Comparison of ENCODE assay signal across 17 cellular contexts in the genomic region with DNA sequence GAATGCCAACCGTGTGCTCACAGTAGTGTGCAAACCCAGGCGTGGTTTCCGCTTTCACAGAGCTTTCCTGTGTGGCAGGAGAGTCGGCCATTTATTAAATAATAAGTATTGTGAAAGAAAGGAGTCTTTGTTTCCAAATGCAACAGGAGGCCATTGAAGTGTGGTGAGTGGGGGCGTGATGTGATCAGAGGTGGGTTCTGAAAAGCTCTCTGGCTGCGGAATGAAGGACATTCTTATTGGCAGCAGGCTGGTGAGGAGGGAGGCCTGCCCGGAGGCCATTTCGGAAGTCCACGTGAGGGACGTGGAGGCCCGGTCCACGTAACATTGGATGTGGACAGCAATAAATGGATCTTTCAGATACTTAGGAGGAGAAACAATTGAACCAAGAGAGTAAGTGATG. TPM values are rescaled to one million over a fixed set of nuclear protein-coding genes. Genes with fewer than 3 reads are reported as not detected.
"Had no signal": no experiment of that assay in that cellular context is flagged by ENCODE, and none has a peak within 500 bp of the region (broad histone marks: within the 10 kb centered on the region; RNA-seq: fewer than 3 reads in every experiment).

No MANE protein-coding gene starts in this region.

- H3K27ac Mint-ChIP-seq: activated CD4-positive, alpha-beta T cell treated with anti-CD3 and anti-CD28 coated beads, Interleukin-2, amount 10 ng/mL, durations not matched to agents 7 days and 5 days; activated T-helper 2 cell treated with anti-CD3 and anti-CD28 coated beads, Interferon-gamma antibody, Interleukin-2, Interleukin-4, amounts not matched to agents 10 μg/mL and 5 μg/mL and 100 μg/mL, durations not matched to agents 14 hours and 24 hours and 36 hours; stimulated activated effector memory CD8-positive, alpha-beta T cell treated with anti-CD3 and anti-CD28 coated beads, Interleukin-12 subunit alpha, Interleukin-12 subunit beta, amount 100 ng/mL, for 72 hours had no signal

- H3K4me1 Mint-ChIP-seq: activated CD4-positive, alpha-beta T cell treated with anti-CD3 and anti-CD28 coated beads, Interleukin-2, amount 10 ng/mL, durations not matched to agents 7 days and 5 days; stimulated activated effector memory CD8-positive, alpha-beta T cell treated with anti-CD3 and anti-CD28 coated beads, Interleukin-12 subunit alpha, Interleukin-12 subunit beta, amount 100 ng/mL, for 72 hours had no signal

- DNase-seq: activated CD4-positive, alpha-beta T cell treated with anti-CD3 and anti-CD28 coated beads, Interleukin-2, amount 10 ng/mL, durations not matched to agents 7 days and 5 days; activated CD4-positive, CD25-positive, alpha-beta regulatory T cell; activated CD8-positive, alpha-beta memory T cell treated with anti-CD3 and anti-CD28 coated beads for 24 hours; activated naive CD4-positive, alpha-beta T cell treated with anti-CD3 and anti-CD28 coated beads, Interleukin-2, amount 50 U/mL, for 16 hours; activated T-cell treated with anti-CD3 and anti-CD28 coated beads for 4 hours; esophagus squamous epithelium; foreskin fibroblast; heart left ventricle; mesenchymal stem cell; posterior cingulate gyrus; right cardiac atrium; trophoblast cell had no signal

- H3K36me3 ChIP-seq: esophagus squamous epithelium, heart left ventricle, neutrophil had no signal

- ATAC-seq: heart left ventricle; left lobe of liver; right cardiac atrium; stimulated activated effector memory CD8-positive, alpha-beta T cell treated with anti-CD3 and anti-CD28 coated beads, Interleukin-12 subunit alpha, Interleukin-12 subunit beta, amount 100 ng/mL, for 72 hours had no signal

- H3K27ac ChIP-seq: esophagus squamous epithelium, heart left ventricle, neutrophil had no signal

- H3K27me3 ChIP-seq: esophagus squamous epithelium had no signal

- H3K36me3 Mint-ChIP-seq: stimulated activated effector memory CD8-positive, alpha-beta T cell treated with anti-CD3 and anti-CD28 coated beads, Interleukin-12 subunit alpha, Interleukin-12 subunit beta, amount 100 ng/mL, for 72 hours had no signal

- H3K4me3 ChIP-seq: esophagus squamous epithelium, heart left ventricle, smooth muscle cell had no signal

- H3K9me3 Mint-ChIP-seq: activated CD4-positive, alpha-beta T cell treated with anti-CD3 and anti-CD28 coated beads, Interleukin-2, amount 10 ng/mL, durations not matched to agents 7 days and 5 days; activated T-helper 2 cell treated with anti-CD3 and anti-CD28 coated beads, Interferon-gamma antibody, Interleukin-2, Interleukin-4, amounts not matched to agents 10 μg/mL and 5 μg/mL and 100 μg/mL, durations not matched to agents 14 hours and 24 hours and 36 hours; stimulated activated effector memory CD8-positive, alpha-beta T cell treated with anti-CD3 and anti-CD28 coated beads, Interleukin-12 subunit alpha, Interleukin-12 subunit beta, amount 100 ng/mL, for 72 hours had no signal

- H3K9me3 ChIP-seq: esophagus squamous epithelium, heart left ventricle, neutrophil had no signal

- H3K4me3 Mint-ChIP-seq: activated CD4-positive, alpha-beta T cell treated with anti-CD3 and anti-CD28 coated beads, Interleukin-2, amount 10 ng/mL, durations not matched to agents 7 days and 5 days; stimulated activated effector memory CD8-positive, alpha-beta T cell treated with anti-CD3 and anti-CD28 coated beads, Interleukin-12 subunit alpha, Interleukin-12 subunit beta, amount 100 ng/mL, for 72 hours had no signal

- H3K4me1 ChIP-seq: heart left ventricle had no signal

RNA-seq across cellular contexts. Expression of gene ARNT2, which starts 11.1 kb away (rescaled TPM):
- total RNA-seq: activated CD4-positive, alpha-beta T cell treated with anti-CD3 and anti-CD28 coated beads, Interleukin-2, amount 10 ng/mL, durations not matched to agents 7 days and 5 days; activated T-helper 2 cell treated with anti-CD3 and anti-CD28 coated beads, Interferon-gamma antibody, Interleukin-2, Interleukin-4, amounts not matched to agents 10 μg/mL and 5 μg/mL and 100 μg/mL, durations not matched to agents 14 hours and 24 hours and 36 hours had no signal
